Comparison of ENCODE assay signal across 18 cellular contexts in the genomic region with DNA sequence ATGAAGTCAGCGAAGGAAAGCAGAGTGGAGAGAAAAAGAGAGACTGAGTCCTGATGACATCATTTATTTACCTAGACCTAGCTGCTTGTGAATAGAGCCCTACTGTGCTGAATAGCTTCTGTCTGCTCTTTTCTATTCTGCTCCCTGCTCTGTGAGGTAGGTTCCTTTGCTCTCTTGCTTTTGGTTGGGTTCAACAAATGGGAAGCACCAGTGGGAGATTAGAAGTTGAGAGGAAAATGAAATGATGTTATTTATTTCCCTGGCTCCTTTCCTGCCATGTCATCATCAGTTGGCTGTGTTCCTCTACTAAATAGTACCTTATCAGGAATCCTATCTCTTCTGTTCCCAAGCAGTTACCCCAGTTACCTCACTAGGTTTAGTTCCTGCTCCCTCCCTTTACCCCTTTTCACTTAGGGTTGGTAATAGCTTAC. TPM values are rescaled to one million over a fixed set of nuclear protein-coding genes. Genes with fewer than 3 reads are reported as not detected.
DNase-seq lines count a peak whose midpoint lies in the region; ATAC-seq and TF ChIP-seq lines count a peak whose summit lies in the region.
"Had no signal": no experiment of that assay in that cellular context is flagged by ENCODE, and none has a peak within 500 bp of the region (broad histone marks: within the 10 kb centered on the region; RNA-seq: fewer than 3 reads in every experiment).

No MANE protein-coding gene starts in this region.

- dilution Hi-C loops in mammary epithelial cell (cut with HindIII; ENCODE audit: low sequenced_read_pairs): no loop called here

- H3K4me3 Mint-ChIP-seq in MCF 10A (ENCODE audit: unreplicated experiment): no peak overlapping the region
- H3K4me3 Mint-ChIP-seq: CD4-positive, CD25-positive, alpha-beta regulatory T cell; stimulated activated naive B cell treated with anti-CD40 and anti-IgM and Interleukin-4, amounts not matched to agents 10 μg/mL and 1 μg/mL and 100 μg/mL, for 72 hours had no signal

- ATAC-seq in body of pancreas (peak; percentile 48), HG03439 (IDR thresholded peaks at IDR 0.05; ENCODE audit: unreplicated experiment) (no peak)
- ATAC-seq: activated naive CD4-positive, alpha-beta T cell treated with anti-CD3 and anti-CD28 coated beads, Interleukin-2, amount 50 U/mL, for 72 hours; GM12878; stimulated activated naive B cell treated with anti-CD40 and anti-IgM and Interleukin-4, amounts not matched to agents 10 μg/mL and 1 μg/mL and 100 μg/mL, for 72 hours; upper lobe of right lung had no signal

- no peaks in the 10 kb centered on the region for H3K9me3 ChIP-seq in mammary epithelial cell (replicated peaks; ENCODE audit: insufficient read depth, low read length)
- H3K9me3 ChIP-seq in body of pancreas: no peaks in the 10 kb centered on the region
- H3K9me3 ChIP-seq in vagina: no peaks in the 10 kb centered on the region
- H3K9me3 ChIP-seq: upper lobe of right lung had no signal

- CTCF ChIA-PET in MCF 10A (lab: Yijun Ruan, JAX) (interaction anchor here (0.6 kb wide), 2 partner anchors 206 to 599 kb away, joined by 3 read pairs; no protein-coding TSS in a partner anchor), mammary epithelial cell (lab: Charles Lee; ENCODE audit: low non-redundant PET) (no interaction called here)

- no peak overlapping the region for H3K4me3 ChIP-seq in mammary epithelial cell (replicated peaks in 1 of 3; ENCODE audit: insufficient read depth in 1 of 3, low read depth in 2 of 3, low read length in 3 of 3)
- H3K4me3 ChIP-seq in body of pancreas: no peak overlapping the region
- no peak overlapping the region for H3K4me3 ChIP-seq in vagina
- H3K4me3 ChIP-seq: GM12878, upper lobe of right lung had no signal

- no peaks in the 10 kb centered on the region for H3K27me3 Mint-ChIP-seq in MCF 10A (ENCODE audit: insufficient read depth, unreplicated experiment)
- H3K27me3 Mint-ChIP-seq: CD4-positive, CD25-positive, alpha-beta regulatory T cell; stimulated activated naive B cell treated with anti-CD40 and anti-IgM and Interleukin-4, amounts not matched to agents 10 μg/mL and 1 μg/mL and 100 μg/mL, for 72 hours had no signal

- H3K27ac Mint-ChIP-seq in MCF 10A (ENCODE audit: low read depth, unreplicated experiment): peak overlapping the region; percentile 43
- H3K27ac Mint-ChIP-seq: activated naive CD4-positive, alpha-beta T cell treated with anti-CD3 and anti-CD28 coated beads, Interleukin-2, amount 50 U/mL, for 72 hours; CD4-positive, CD25-positive, alpha-beta regulatory T cell; stimulated activated naive B cell treated with anti-CD40 and anti-IgM and Interleukin-4, amounts not matched to agents 10 μg/mL and 1 μg/mL and 100 μg/mL, for 72 hours had no signal

- H3K79me2 ChIP-seq in mammary epithelial cell (ENCODE audit: insufficient read depth, low read length): no peaks in the 10 kb centered on the region

- no peak overlapping the region for H3K4me2 ChIP-seq in mammary epithelial cell (ENCODE audit: insufficient read depth, low read depth, low read length)

- no peak overlapping the region for H3K9ac ChIP-seq in mammary epithelial cell (ENCODE audit: insufficient read depth, low read length)

- no peaks in the 10 kb centered on the region for H3K36me3 ChIP-seq in mammary epithelial cell (ENCODE audit: insufficient read depth, low read length)
- H3K36me3 ChIP-seq in body of pancreas (replicated peaks in 1 of 2; ENCODE audit: insufficient read depth in 1 of 2, low read depth in 2 of 2): no peaks in the 10 kb centered on the region
- no peaks in the 10 kb centered on the region for H3K36me3 ChIP-seq in vagina
- H3K36me3 ChIP-seq: upper lobe of right lung had no signal

- H3K27ac ChIP-seq in mammary epithelial cell (ENCODE audit: insufficient read depth, low read depth, low read length): no peak overlapping the region
- no peak overlapping the region for H3K27ac ChIP-seq in body of pancreas
- peak overlapping the region; percentile 14 for H3K27ac ChIP-seq in vagina

- peaks cover 15% of the 10 kb centered on the region for H3K4me1 Mint-ChIP-seq in MCF 10A (ENCODE audit: insufficient read depth, unreplicated experiment)

- POLR2A ChIA-PET in MCF 10A (lab: Yijun Ruan, JAX): interaction anchor here (0.7 kb wide), 1 partner anchor 409 kb away, joined by 3 read pairs; no protein-coding TSS in a partner anchor

- 100% methylated on average over 1 of the region's 1 CpG for WGBS in mammary epithelial cell (ENCODE audit: low coverage, missing lambda C conversion rate)
- WGBS in body of pancreas, 2 donors: 88 to 95% methylated on average over 1 of the region's 1 CpG

- no peaks in the 10 kb centered on the region for H3K27me3 ChIP-seq in mammary epithelial cell (ENCODE audit: insufficient read depth, low read length)
- no peaks in the 10 kb centered on the region for H3K27me3 ChIP-seq in body of pancreas
- H3K27me3 ChIP-seq in vagina: no peaks in the 10 kb centered on the region
- H3K27me3 ChIP-seq: upper lobe of right lung had no signal

- no peaks in the 10 kb centered on the region for H4K20me1 ChIP-seq in mammary epithelial cell (ENCODE audit: insufficient read depth, low read length)

- in situ Hi-C loops in mammary epithelial cell (cut with MboI; ENCODE audit: low sequenced_read_pairs in 2 of 2) (no loop called here), ACHN (cut with HindIII; ENCODE audit: low pct_ligation_motif_present, low pct_unique_long_range_greater_than_20kb, low sequenced_read_pairs) (no loop called here)

- H3K9me3 Mint-ChIP-seq in MCF 10A (ENCODE audit: unreplicated experiment): no peaks in the 10 kb centered on the region
- H3K9me3 Mint-ChIP-seq: activated naive CD4-positive, alpha-beta T cell treated with anti-CD3 and anti-CD28 coated beads, Interleukin-2, amount 50 U/mL, for 72 hours; stimulated activated naive B cell treated with anti-CD40 and anti-IgM and Interleukin-4, amounts not matched to agents 10 μg/mL and 1 μg/mL and 100 μg/mL, for 72 hours had no signal

- H3K36me3 Mint-ChIP-seq in MCF 10A (ENCODE audit: insufficient read depth, unreplicated experiment): peaks cover 27% of the 10 kb centered on the region
- H3K36me3 Mint-ChIP-seq: activated naive CD4-positive, alpha-beta T cell treated with anti-CD3 and anti-CD28 coated beads, Interleukin-2, amount 50 U/mL, for 72 hours had no signal

- TF ChIP-seq POLR2A in body of pancreas (IDR thresholded peaks at IDR 0.05) (no peak), vagina (IDR thresholded peaks at IDR 0.05) (no peak)

- TF ChIP-seq CTCF in MCF 10A (IDR thresholded peaks at IDR 0.05; ENCODE audit: unreplicated experiment) (no peak), mammary epithelial cell (conservative IDR thresholded peaks at IDR 0.05 in 1 of 2, IDR thresholded peaks at IDR 0.05 in 1 of 2; ENCODE audit: extremely low read depth in 1 of 2, insufficient read depth in 1 of 2, low read depth in 1 of 2, low read length in 2 of 2) (no peak), body of pancreas (IDR thresholded peaks at IDR 0.05) (no peak), vagina (IDR thresholded peaks at IDR 0.05) (no peak)

- intact Hi-C loops in MCF 10A (cut with micrococcal nuclease) (no loop called here), mammary epithelial cell (cut with micrococcal nuclease) (no loop called here), body of pancreas (cut with DNase I) (no loop called here), vagina (cut with DNase I) (no loop called here)

- DNase-seq in MCF 10A (ENCODE audit: unreplicated experiment): no peak
- no peak for DNase-seq in mammary epithelial cell
- no peak for DNase-seq in body of pancreas
- DNase-seq in iPS-NIHi7 (ENCODE audit: extremely low spot score): peak; percentile 19
- no peak for DNase-seq in vagina (ENCODE audit: extremely low spot score in 2 of 2)
- DNase-seq in germinal center (ENCODE audit: low spot score): no peak
- no peak for DNase-seq in ACHN
- DNase-seq: activated CD4-positive, alpha-beta T cell treated with anti-CD3 and anti-CD28 coated beads for 48 hours; CD4-positive, CD25-positive, alpha-beta regulatory T cell; cerebellar nuclear complex; NCI-H2107; NK-92 treated with Interleukin-12 subunit alpha and Interleukin-12 subunit beta, amount 100 ng/mL, for 24 hours; stimulated activated naive B cell treated with anti-CD40 and anti-IgM and Interleukin-4, amounts not matched to agents 10 μg/mL and 1 μg/mL and 100 μg/mL, for 72 hours; T-helper 2 cell; upper lobe of right lung had no signal

- BruUV-seq in MCF 10A (replicated peaks; lab: Mats Ljungman, UMichigan) (no TSS peak), mammary epithelial cell (replicated peaks; lab: Mats Ljungman, UMichigan) (no TSS peak)

- H2AFZ ChIP-seq in mammary epithelial cell (ENCODE audit: low read depth, low read length): no peak overlapping the region

- peaks cover 15% of the 10 kb centered on the region for H3K4me1 ChIP-seq in mammary epithelial cell (ENCODE audit: insufficient read depth, low read length)
- H3K4me1 ChIP-seq in body of pancreas: peaks cover 19% of the 10 kb centered on the region
- peaks cover 16% of the 10 kb centered on the region for H3K4me1 ChIP-seq in vagina
- H3K4me1 ChIP-seq: upper lobe of right lung had no signal

RNA-seq across cellular contexts. Expression of a gene that starts 23.5 kb away (rescaled TPM):
- total RNA-seq in MCF 10A (2022): 29.6 and 31.0 TPM in 2 replicates
- 10 to 100 TPM; 23.2 to 24.2 TPM for total RNA-seq in mammary epithelial cell
- polyA plus RNA-seq in mammary epithelial cell: 9.7 TPM
- polyA minus RNA-seq in mammary epithelial cell: 3.6 TPM
- 10 to 100 TPM; 12.5 to 22.1 TPM for total RNA-seq in body of pancreas
- 13.3 TPM for total RNA-seq in vagina

RNA-seq across cellular contexts. Expression of a gene that starts 23.8 kb away (rescaled TPM):
- total RNA-seq in MCF 10A (2022): 5.8 and 6.4 TPM in 2 replicates
- total RNA-seq in mammary epithelial cell: 1 to 10 TPM; 5.0 to 5.4 TPM
- polyA plus RNA-seq in mammary epithelial cell: 2.4 TPM
- polyA minus RNA-seq in mammary epithelial cell: not detected
- total RNA-seq in body of pancreas: 1 to 10 TPM in 1 of 2 donors, not detected in 1; 2.1 TPM
- total RNA-seq in vagina: 2.9 TPM
